In the genomic region with DNA sequence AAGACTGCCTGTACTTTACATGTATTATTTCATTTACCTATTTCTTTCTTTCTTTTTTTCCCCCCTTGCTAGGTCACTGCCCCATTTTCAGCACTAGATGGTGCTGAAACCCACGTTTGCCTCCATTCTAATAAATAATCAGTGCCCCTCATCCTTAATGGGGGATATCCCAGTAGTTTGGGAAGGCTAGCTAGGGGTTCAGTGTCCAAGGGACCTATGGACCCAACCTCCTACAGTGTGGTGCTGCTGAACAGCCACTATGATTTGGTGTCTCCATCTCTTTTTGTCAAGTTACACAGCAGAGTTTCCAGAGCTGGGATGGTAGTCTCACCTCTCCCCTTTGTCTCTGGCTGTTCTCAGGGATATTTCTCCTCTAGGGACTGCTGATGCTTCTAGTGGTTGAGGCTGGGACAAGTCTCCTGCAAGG, we compare ENCODE assay signal across 8 cellular contexts. TPM values are rescaled to one million over a fixed set of nuclear protein-coding genes. Genes with fewer than 3 reads are reported as not detected.
DNase-seq lines count a peak whose midpoint lies in the region; ATAC-seq and TF ChIP-seq lines count a peak whose summit lies in the region.

No MANE protein-coding gene starts in this region.

- no peaks in the 10 kb centered on the region for H3K36me3 Mint-ChIP-seq in activated naive CD4-positive, alpha-beta T cell treated with anti-CD3 and anti-CD28 coated beads, Interleukin-2, amount 10 ng/mL, durations not matched to agents 7 days and 5 days
- H3K36me3 Mint-ChIP-seq in endodermal cell (ENCODE audit: low read depth), result no peaks in the 10 kb centered on the region

- WGBS in endodermal cell (ENCODE audit: insufficient coverage in 1 of 2, insufficient read length in 1 of 2), 2 experiments, result 0% methylated on average over 1 of the region's 1 CpG; no CpG with 5 or more reads in 1 of the 2 experiments
- 0 to 12% methylated on average over 1 of the region's 1 CpG for WGBS in sigmoid colon, 2 donors

- TF ChIP-seq CTCF in endodermal cell (conservative IDR thresholded peaks at IDR 0.05) (peak; percentile 90), sigmoid colon (IDR thresholded peaks at IDR 0.05) (peak; percentile 38 to 58 (median 46))

- H3K27ac Mint-ChIP-seq in activated naive CD4-positive, alpha-beta T cell treated with anti-CD3 and anti-CD28 coated beads, Interleukin-2, amount 10 ng/mL, durations not matched to agents 7 days and 5 days, result no peak overlapping the region
- H3K27ac Mint-ChIP-seq in endodermal cell, result no peak overlapping the region

- DNase-seq in activated naive CD4-positive, alpha-beta T cell treated with anti-CD3 and anti-CD28 coated beads, Interleukin-2, amount 10 ng/mL, durations not matched to agents 7 days and 5 days, result peak; percentile 24
- DNase-seq in activated naive CD4-positive, alpha-beta T cell (lab: John Stamatoyannopoulos, UW), result no peak
- peak; percentile 68 for DNase-seq in NCI-H2171 treated with DMSO at 0.1 percent for 48 hours (lab: John Stamatoyannopoulos, UW)
- DNase-seq in endodermal cell, result peak; percentile 75
- no peak for DNase-seq in sigmoid colon
- no peak for DNase-seq in stimulated activated naive CD4-positive, alpha-beta T cell treated with Interleukin-2 at 50 U/mL for 16 hours (lab: John Stamatoyannopoulos, UW)

- H3K4me3 ChIP-seq in endodermal cell (ENCODE audit: low read length), result no peak overlapping the region
- no peak overlapping the region for H3K4me3 ChIP-seq in sigmoid colon

- H3K9me3 Mint-ChIP-seq in activated naive CD4-positive, alpha-beta T cell treated with anti-CD3 and anti-CD28 coated beads, Interleukin-2, amount 10 ng/mL, durations not matched to agents 7 days and 5 days, result no peaks in the 10 kb centered on the region
- H3K9me3 Mint-ChIP-seq in endodermal cell, result peaks cover 1% of the 10 kb centered on the region

- intact Hi-C loops in sigmoid colon (cut with DNase I), result loop anchor here (2.0 kb wide), 1 partner anchor 51 kb away; no protein-coding TSS in a partner anchor

- H3K36me3 ChIP-seq in endodermal cell (ENCODE audit: control insufficient read depth, insufficient read depth, low read length) (no peaks in the 10 kb centered on the region), sigmoid colon (no peaks in the 10 kb centered on the region)

- no peaks in the 10 kb centered on the region for H3K9me3 ChIP-seq in endodermal cell (ENCODE audit: control insufficient read depth, low read length)
- no peaks in the 10 kb centered on the region for H3K9me3 ChIP-seq in sigmoid colon

- peaks cover 3% of the 10 kb centered on the region for H3K4me1 ChIP-seq in endodermal cell (ENCODE audit: control insufficient read depth, insufficient read depth, low read length)
- H3K4me1 ChIP-seq in sigmoid colon, result peaks cover 0 to 36% (median 22%) of the 10 kb centered on the region in 4 donors

- H3K27ac ChIP-seq in endodermal cell (ENCODE audit: low read depth, low read length) (no peak overlapping the region), sigmoid colon (no peak overlapping the region)

- CTCF ChIA-PET in activated naive CD4-positive, alpha-beta T cell treated with anti-CD3 and anti-CD28 coated beads, Interleukin-2, amount 10 ng/mL, durations not matched to agents 7 days and 5 days (lab: Charles Lee), result interaction anchor here (0.7 to 4.2 kb wide), 8 partner anchors 12 to 152 kb away, joined by 3 to 92 read pairs (median 4); no protein-coding TSS in a partner anchor

- H3K27me3 Mint-ChIP-seq in activated naive CD4-positive, alpha-beta T cell treated with anti-CD3 and anti-CD28 coated beads, Interleukin-2, amount 10 ng/mL, durations not matched to agents 7 days and 5 days, result peaks cover 57% of the 10 kb centered on the region
- peaks cover 15% of the 10 kb centered on the region for H3K27me3 Mint-ChIP-seq in endodermal cell (ENCODE audit: insufficient read depth)

- H3K27me3 ChIP-seq in endodermal cell (ENCODE audit: control insufficient read depth, insufficient read depth, low read length, poor library complexity, severe bottlenecking) (peaks cover 13% of the 10 kb centered on the region), sigmoid colon (no peaks in the 10 kb centered on the region)

- H3K4me3 Mint-ChIP-seq in activated naive CD4-positive, alpha-beta T cell treated with anti-CD3 and anti-CD28 coated beads, Interleukin-2, amount 10 ng/mL, durations not matched to agents 7 days and 5 days, result no peak overlapping the region
- no peak overlapping the region for H3K4me3 Mint-ChIP-seq in endodermal cell

- H3K9ac ChIP-seq in endodermal cell (ENCODE audit: extremely low read depth, low read length, poor library complexity, severe bottlenecking), result no peak overlapping the region

- no peak for TF ChIP-seq EP300 in sigmoid colon (IDR thresholded peaks at IDR 0.05)

- TF ChIP-seq POLR2A in sigmoid colon (IDR thresholded peaks at IDR 0.05), result no peak

- no peaks in the 10 kb centered on the region for H3K4me1 Mint-ChIP-seq in activated naive CD4-positive, alpha-beta T cell treated with anti-CD3 and anti-CD28 coated beads, Interleukin-2, amount 10 ng/mL, durations not matched to agents 7 days and 5 days
- peaks cover 17% of the 10 kb centered on the region for H3K4me1 Mint-ChIP-seq in endodermal cell

- ATAC-seq in GM18861 (IDR thresholded peaks at IDR 0.05; ENCODE audit: unreplicated experiment) (no peak), HG03442 (IDR thresholded peaks at IDR 0.05; ENCODE audit: unreplicated experiment) (no peak)

RNA-seq across cellular contexts. Expression of gene HCFC2, which starts 6.5 kb away (rescaled TPM):
- total RNA-seq in endodermal cell, result 1 to 10 TPM; 2.2 to 3.4 TPM
- 7.0 TPM for polyA plus RNA-seq in endodermal cell (2013, experiment 1 of 2)
- polyA plus RNA-seq in endodermal cell (2013, experiment 2 of 2), result 6.9 TPM
- 10 to 100 TPM; 35.7 to 53.6 (median 47.1) TPM for total RNA-seq in sigmoid colon
- polyA plus RNA-seq in sigmoid colon, result 1 to 10 TPM; 4.9 to 5.6 (median 5.4) TPM

RNA-seq across cellular contexts. Expression of gene GLT8D2, which starts 7.8 kb away (rescaled TPM):
- total RNA-seq in endodermal cell (1 to 10 TPM in 1 of 2 donors, under 1 TPM in 1; 0.69 to 1.3 TPM), sigmoid colon (10 to 100 TPM; 12.5 to 53.2 (median 17.7) TPM)
- 3.7 TPM for polyA plus RNA-seq in endodermal cell (2013, experiment 1 of 2)
- polyA plus RNA-seq in endodermal cell (2013, experiment 2 of 2), result 4.1 TPM
- polyA plus RNA-seq in sigmoid colon, result 1 to 10 TPM; 1.6 to 6.4 (median 4.2) TPM

Comparison
In these comparisons a context has a peak if more than half of its experiments do, and no peak if none do; other contexts are left out.
1. DNase-seq: peak in activated naive CD4-positive, alpha-beta T cell treated with anti-CD3 and anti-CD28 coated beads, Interleukin-2, amount 10 ng/mL, durations not matched to agents 7 days and 5 days (single experiment), NCI-H2171 treated with DMSO at 0.1 percent for 48 hours (single experiment) and endodermal cell (single experiment); none in activated naive CD4-positive, alpha-beta T cell (0 of 4), sigmoid colon (single experiment) and stimulated activated naive CD4-positive, alpha-beta T cell treated with Interleukin-2 at 50 U/mL for 16 hours (single experiment).
2. RNA of gene HCFC2, which starts 6.5 kb away (total RNA-seq): 35.7 to 53.6 TPM in sigmoid colon; 2.2 to 3.4 TPM in endodermal cell; every median in the first group is over 4 times any median in the second.
3. RNA of gene GLT8D2, which starts 7.8 kb away (total RNA-seq): 12.5 to 53.2 TPM in sigmoid colon; 0.69 to 1.3 TPM in endodermal cell; every median in the first group is over 4 times any median in the second.